ENCODE assay signal across 1 cellular context in genomic region chr16:21260870-21261791, GRCh38.
A peak's percentile ranks its signal among the peaks of the same experiment; 100 is the strongest.
TF ChIP-seq lines count a peak whose summit lies in the region.

No MANE protein-coding gene starts in this region.

TF ChIP-seq in HepG2, 621 proteins besides CTCF, POLR2A, EP300 and RAD21 (continued from another document and continues in another):
- 0 out of 2 replicates have a peak, but pooled peaks have one; percentile 41 for TF ChIP-seq ZHX2 (IDR thresholded peaks at IDR 0.05; ENCODE audit: low read depth)
- no peak; the same call in 1 of the 2 replicates for TF ChIP-seq ZHX2 (CRISPR knock-in tag; IDR thresholded peaks at IDR 0.05; ENCODE audit: borderline replicate concordance)
- no peak for TF ChIP-seq NCOA1 (CRISPR knock-in tag; IDR thresholded peaks at IDR 0.05)
- no peak; the same call in 1 of the 2 replicates for TF ChIP-seq SKIL (CRISPR knock-in tag; IDR thresholded peaks at IDR 0.05; ENCODE audit: borderline replicate concordance)
- 0 out of 2 replicates have a peak, but pooled peaks have one; percentile 46 for TF ChIP-seq KDM4B (CRISPR knock-in tag; IDR thresholded peaks at IDR 0.05)
- 0 out of 2 replicates have a peak, but pooled peaks have one; percentile 77 for TF ChIP-seq FIP1L1 (IDR thresholded peaks at IDR 0.05; ENCODE audit: borderline replicate concordance, insufficient read depth, low read depth, low read length)
- TF ChIP-seq ERF (CRISPR knock-in tag; IDR thresholded peaks at IDR 0.05): peak; percentile 94
- TF ChIP-seq ZBTB42 (CRISPR knock-in tag; IDR thresholded peaks at IDR 0.05): peak; percentile 88
- peak; percentile 96 for TF ChIP-seq JUNB (CRISPR knock-in tag; IDR thresholded peaks at IDR 0.05; ENCODE audit: borderline replicate concordance)
- peak; percentile 98; the same call in 1 of the 2 replicates for TF ChIP-seq MIER3 (CRISPR knock-in tag; IDR thresholded peaks at IDR 0.05; ENCODE audit: borderline replicate concordance)
- peak; percentile 86 for TF ChIP-seq IKZF5 (CRISPR knock-in tag; IDR thresholded peaks at IDR 0.05)
- no peak for TF ChIP-seq ZNF180 (CRISPR knock-in tag; IDR thresholded peaks at IDR 0.05; ENCODE audit: borderline replicate concordance, low read depth)
- peak; percentile 37; the same call in 1 of the 2 replicates for TF ChIP-seq NR0B2 (CRISPR knock-in tag; IDR thresholded peaks at IDR 0.05)
- TF ChIP-seq RXRB (CRISPR knock-in tag; IDR thresholded peaks at IDR 0.05; ENCODE audit: borderline replicate concordance): peak; percentile 99
- no peak for TF ChIP-seq RBAK (CRISPR knock-in tag; IDR thresholded peaks at IDR 0.05)
- peak; percentile 87 for TF ChIP-seq PRDM10 (CRISPR knock-in tag; IDR thresholded peaks at IDR 0.05; ENCODE audit: low read depth)
- TF ChIP-seq ZBTB38 (CRISPR knock-in tag; IDR thresholded peaks at IDR 0.05): 0 out of 2 replicates have a peak, but pooled peaks have one; percentile 24
- TF ChIP-seq TP53 (CRISPR knock-in tag; conservative IDR thresholded peaks at IDR 0.05): no peak; the same call in 1 of the 2 replicates
- TF ChIP-seq ZNF569 (CRISPR knock-in tag; IDR thresholded peaks at IDR 0.05; ENCODE audit: borderline replicate concordance): peak; percentile 71; the same call in 1 of the 2 replicates
- TF ChIP-seq SETDB1 (CRISPR knock-in tag; IDR thresholded peaks at IDR 0.05; ENCODE audit: borderline replicate concordance): no peak
- TF ChIP-seq ZFP41 (CRISPR knock-in tag; IDR thresholded peaks at IDR 0.05; ENCODE audit: borderline replicate concordance): peak; percentile 50; the same call in 1 of the 2 replicates
- TF ChIP-seq CREM (IDR thresholded peaks at IDR 0.05): peak; percentile 83
- no peak for TF ChIP-seq CREM (CRISPR knock-in tag; IDR thresholded peaks at IDR 0.05)
- TF ChIP-seq ISL2 (CRISPR knock-in tag; IDR thresholded peaks at IDR 0.05): peak; percentile 81
- peak in 1 of 2 experiments; percentile 45; a peak in 1 of 4 replicates for TF ChIP-seq REST (IDR thresholded peaks at IDR 0.05; ENCODE audit: borderline replicate concordance in 1 of 2, low read depth in 1 of 2, low read length in 2 of 2)
- TF ChIP-seq ARID4A (CRISPR knock-in tag; IDR thresholded peaks at IDR 0.05; ENCODE audit: borderline replicate concordance): peak; percentile 49; the same call in 1 of the 2 replicates
- TF ChIP-seq THAP9 (CRISPR knock-in tag; IDR thresholded peaks at IDR 0.05; ENCODE audit: borderline replicate concordance): 0 out of 2 replicates have a peak, but pooled peaks have one; percentile 8
